ENCODE assay signal across 18 cellular contexts in genomic region chr6:29236634-29237033, GRCh38.
DNase-seq lines count a peak whose midpoint lies in the region; ATAC-seq, FAIRE-seq and TF ChIP-seq lines count a peak whose summit lies in the region.
"Had no signal": no experiment of that assay in that cellular context is flagged by ENCODE, and none has a peak within 500 bp of the region (broad histone marks: within the 10 kb centered on the region; RNA-seq: fewer than 3 reads in every experiment).

No MANE protein-coding gene starts in this region.

- intact Hi-C loops in IMR-90 (cut with micrococcal nuclease): no loop called here
- intact Hi-C loops in K562 (cut with micrococcal nuclease): no loop called here

- H4K5ac ChIP-seq in IMR-90 (ENCODE audit: low read depth, low read length): no peak overlapping the region

- in situ Hi-C loops in IMR-90 (cut with MboI; ENCODE audit: low sequenced_read_pairs) (no loop called here), K562 (cut with MboI) (no loop called here), HAP-1 (cut with MboI; ENCODE audit: low sequenced_read_pairs) (loop anchor here (25.0 kb wide), 1 partner anchor 399 kb away; no protein-coding TSS in a partner anchor)

- no peaks in the 10 kb centered on the region for H3K79me1 ChIP-seq in IMR-90 (ENCODE audit: low read depth in 1 of 2, low read length in 2 of 2)

- FAIRE-seq in A549 (lab: Jason Lieb, UNC) (no peak), K562 (lab: Jason Lieb, UNC) (no peak)
- FAIRE-seq: GM12891, GM18507 had no signal

- CTCF ChIA-PET in A549 (lab: Yijun Ruan, JAX) (interaction anchor here (1.4 kb wide), 1 partner anchor 353 kb away, joined by 3 read pairs; no protein-coding TSS in a partner anchor), IMR-90 (lab: Yijun Ruan, JAX) (no interaction called here), K562 (lab: Yijun Ruan, JAX; ENCODE audit: low intra/inter-chr PET ratio) (no interaction called here)

- no peak overlapping the region for H3K18ac ChIP-seq in IMR-90 (ENCODE audit: low read depth, low read length)

- no peak overlapping the region for H2BK5ac ChIP-seq in IMR-90 (ENCODE audit: low read depth, low read length, poor library complexity, severe bottlenecking)

- H3K56ac ChIP-seq in IMR-90 (ENCODE audit: extremely low read depth, insufficient read depth, low read length): no peak overlapping the region

- H2BK20ac ChIP-seq in IMR-90 (ENCODE audit: low read depth, low read length): no peak overlapping the region

- dilution Hi-C loops in IMR-90 (cut with HindIII; ENCODE audit: low sequenced_read_pairs, unreplicated experiment): no loop called here

- H3K9ac ChIP-seq in IMR-90 (ENCODE audit: low read depth, low read length) (no peak overlapping the region), K562 (ENCODE audit: insufficient read depth in 1 of 2, low read depth in 2 of 2, low read length in 2 of 2) (no peak overlapping the region), iPS-20b (ENCODE audit: low read depth, low read length) (no peak overlapping the region; the same call in 1 of the 2 replicates)

- DNase-seq in A549 (ENCODE audit: low read depth in 1 of 2, low spot score in 1 of 2) (no peak), IMR-90 (no peak), K562 (ENCODE audit: extremely low read depth in 1 of 4, low spot score in 3 of 4) (no peak), HAP-1 (ENCODE audit: low spot score in 2 of 2) (no peak)
- DNase-seq in activated naive CD4-positive, alpha-beta T cell treated with anti-CD3 and anti-CD28 coated beads, Interleukin-2, amount 50 U/mL, for 16 hours: no peak
- DNase-seq: 8988T; C1 segment of cervical spinal cord; Calu3; CD4-positive, alpha-beta memory T cell; COR-L47; DMS53; DMS79 treated with DMSO at 0.1 percent for 48 hours; GF-D8; HFFc6 had no signal

- POLR2A ChIA-PET in A549 (lab: Yijun Ruan, JAX) (no interaction called here), IMR-90 (lab: Charles Lee; ENCODE audit: unreplicated experiment) (no interaction called here), K562 (lab: Yijun Ruan, JAX) (interaction anchor here (0.6 to 1.2 kb wide), 2 partner anchors 15 to 17 kb away, joined by 3 read pairs; no protein-coding TSS in a partner anchor)

- H3K9me3 ChIP-seq in A549: no peaks in the 10 kb centered on the region
- H3K9me3 ChIP-seq in IMR-90 (ENCODE audit: control insufficient read depth, insufficient read depth, low read length): peaks cover 3% of the 10 kb centered on the region; the same call in 1 of the 2 replicates
- H3K9me3 ChIP-seq in K562 (replicated peaks; ENCODE audit: control insufficient read depth, insufficient read depth, low read depth, low read length): no peaks in the 10 kb centered on the region
- no peaks in the 10 kb centered on the region for H3K9me3 ChIP-seq in iPS-20b (ENCODE audit: insufficient read depth, low read depth, low read length)
- no peaks in the 10 kb centered on the region for H3K9me3 ChIP-seq in HAP-1

- no peak overlapping the region for H4K8ac ChIP-seq in IMR-90 (ENCODE audit: low read depth in 2 of 2, low read length in 2 of 2)

- H3K27ac ChIP-seq in A549: no peak overlapping the region
- no peak overlapping the region for H3K27ac ChIP-seq in IMR-90 (ENCODE audit: insufficient read depth, low read length)
- no peak overlapping the region for H3K27ac ChIP-seq in K562 (ENCODE audit: extremely low read depth, low read depth, low read length)
- no peak overlapping the region for H3K27ac ChIP-seq in iPS-20b (ENCODE audit: low read length)

- TF ChIP-seq RAD21 in A549 (conservative IDR thresholded peaks at IDR 0.05 in 1 of 2, IDR thresholded peaks at IDR 0.05 in 1 of 2) (no peak), IMR-90 (IDR thresholded peaks at IDR 0.05; ENCODE audit: low read length) (no peak), K562 (CRISPR knock-in tag; conservative IDR thresholded peaks at IDR 0.05 in 1 of 2, IDR thresholded peaks at IDR 0.05 in 1 of 2) (no peak)

- no peak overlapping the region for H2AK5ac ChIP-seq in IMR-90 (ENCODE audit: low read depth, low read length)

- H3K79me2 ChIP-seq in K562 (ENCODE audit: control insufficient read depth, insufficient read depth, low read length): no peaks in the 10 kb centered on the region

- no peak overlapping the region for H3K23ac ChIP-seq in IMR-90 (ENCODE audit: low read depth, low read length)

- H3K4me1 ChIP-seq in A549 (no peaks in the 10 kb centered on the region), IMR-90 (ENCODE audit: control insufficient read depth, insufficient read depth, low read length) (no peaks in the 10 kb centered on the region), K562 (replicated peaks in 1 of 2; ENCODE audit: control insufficient read depth in 2 of 2, insufficient read depth in 2 of 2, low read length in 2 of 2) (no peaks in the 10 kb centered on the region), iPS-20b (ENCODE audit: insufficient read depth, low read length) (peaks cover 8% of the 10 kb centered on the region), HAP-1 (no peaks in the 10 kb centered on the region)

- H2BK120ac ChIP-seq in IMR-90 (ENCODE audit: low read depth, low read length): no peak overlapping the region

- no peaks in the 10 kb centered on the region for H3K36me3 ChIP-seq in IMR-90 (ENCODE audit: control insufficient read depth, insufficient read depth, low read length)
- no peaks in the 10 kb centered on the region for H3K36me3 ChIP-seq in K562 (ENCODE audit: control insufficient read depth, insufficient read depth, low read length)
- no peaks in the 10 kb centered on the region for H3K36me3 ChIP-seq in iPS-20b (ENCODE audit: insufficient read depth, low read depth, low read length)
- no peaks in the 10 kb centered on the region for H3K36me3 ChIP-seq in HAP-1 (replicated peaks)

- TF ChIP-seq POLR2A in A549 (IDR thresholded peaks at IDR 0.05; ENCODE audit: low read length): no peak
- TF ChIP-seq POLR2A in IMR-90 (IDR thresholded peaks at IDR 0.05; ENCODE audit: low read depth, low read length): no peak
- TF ChIP-seq POLR2A in K562 (conservative IDR thresholded peaks at IDR 0.05): no peak

- WGBS in A549 (ENCODE audit: missing lambda C conversion rate): 2% methylated on average over 3 of the region's 3 CpGs
- WGBS in IMR-90 (ENCODE audit: extremely low coverage in 2 of 2, insufficient read length in 1 of 2), 2 experiments: no CpG with 5 or more reads among the region's 3 CpGs
- WGBS in K562 (ENCODE audit: insufficient coverage, low coverage, missing lambda C conversion rate): 0% methylated on average over 3 of the region's 3 CpGs

- H2AFZ ChIP-seq in IMR-90 (replicated peaks; ENCODE audit: low read length, poor library complexity) (no peak overlapping the region), K562 (ENCODE audit: low read depth, low read length) (no peak overlapping the region)

- H3K4me2 ChIP-seq in A549: no peak overlapping the region
- no peak overlapping the region for H3K4me2 ChIP-seq in IMR-90 (ENCODE audit: low read depth, low read length)
- H3K4me2 ChIP-seq in K562 (ENCODE audit: insufficient read depth, low read length): no peak overlapping the region

- H3K9me1 ChIP-seq in IMR-90 (ENCODE audit: insufficient read depth, low read length) (no peaks in the 10 kb centered on the region), K562 (ENCODE audit: control insufficient read depth, insufficient read depth, low read length) (no peaks in the 10 kb centered on the region)

- no peak overlapping the region for H2BK15ac ChIP-seq in IMR-90 (ENCODE audit: low read depth, low read length)

- no peak for TF ChIP-seq EP300 in A549 (IDR thresholded peaks at IDR 0.05)
- no peak for TF ChIP-seq EP300 in K562 (IDR thresholded peaks at IDR 0.05; ENCODE audit: low read length)

- H3K4ac ChIP-seq in IMR-90 (ENCODE audit: low read depth, low read length): no peak overlapping the region

- no peak for TF ChIP-seq CTCF in A549 (IDR thresholded peaks at IDR 0.05)
- no peak for TF ChIP-seq CTCF in IMR-90 (conservative IDR thresholded peaks at IDR 0.05; ENCODE audit: low read depth, low read length)
- TF ChIP-seq CTCF in K562 (IDR thresholded peaks at IDR 0.05 in 2 of 3, conservative IDR thresholded peaks at IDR 0.05 in 1 of 3; ENCODE audit: insufficient read depth in 2 of 3, low read depth in 1 of 3, low read length in 3 of 3): no peak

- BruUV-seq in IMR-90 (replicated peaks; lab: Mats Ljungman, UMichigan) (no TSS peak), K562 (replicated peaks; lab: Mats Ljungman, UMichigan) (no TSS peak)

- H3K27me3 ChIP-seq in IMR-90 (ENCODE audit: control insufficient read depth, insufficient read depth, low read length) (no peaks in the 10 kb centered on the region), K562 (ENCODE audit: control insufficient read depth in 2 of 2, insufficient read depth in 2 of 2, low read length in 2 of 2) (no peaks in the 10 kb centered on the region), iPS-20b (ENCODE audit: insufficient read depth, low read length) (no peaks in the 10 kb centered on the region), HAP-1 (ENCODE audit: low read depth) (no peaks in the 10 kb centered on the region)

- no peak overlapping the region for H3K4me3 ChIP-seq in A549
- no peak overlapping the region for H3K4me3 ChIP-seq in IMR-90 (ENCODE audit: insufficient read depth, low read depth, low read length)
- H3K4me3 ChIP-seq in K562: no peak overlapping the region
- peak overlapping the region; percentile 20; the same call in 1 of the 2 replicates for H3K4me3 ChIP-seq in iPS-20b (ENCODE audit: low read length)
- no peak overlapping the region for H3K4me3 ChIP-seq in HAP-1

- no peaks in the 10 kb centered on the region for H4K20me1 ChIP-seq in IMR-90 (ENCODE audit: insufficient read depth, low read length)
- no peaks in the 10 kb centered on the region for H4K20me1 ChIP-seq in K562 (replicated peaks; ENCODE audit: control insufficient read depth, insufficient read depth, low read length)

- no peak overlapping the region for H3K14ac ChIP-seq in IMR-90 (replicated peaks; ENCODE audit: low read depth, low read length)

- no peak overlapping the region for H4K91ac ChIP-seq in IMR-90 (ENCODE audit: insufficient read depth, low read depth, low read length)

- no peak overlapping the region for H2AK9ac ChIP-seq in IMR-90 (replicated peaks; ENCODE audit: low read depth, low read length, poor library complexity)

- no peak for ATAC-seq in A549
- ATAC-seq in IMR-90 (ENCODE audit: low read depth): no peak
- no peak for ATAC-seq in K562
- ATAC-seq in GM19467 (IDR thresholded peaks at IDR 0.05; ENCODE audit: unreplicated experiment): no peak

TF ChIP-seq in A549, 52 proteins besides CTCF, POLR2A, EP300 and RAD21:
- TF ChIP-seq MAFK (IDR thresholded peaks at IDR 0.05; ENCODE audit: partially characterized antibody): peak; percentile 47
- no peak for TF ChIP-seq RNF2 (IDR thresholded peaks at IDR 0.05; ENCODE audit: borderline replicate concordance, low read depth)

TF ChIP-seq in IMR-90, 13 proteins besides CTCF, POLR2A, EP300 and RAD21 (continues in another document):
- TF ChIP-seq MAFK (IDR thresholded peaks at IDR 0.05; ENCODE audit: low read depth, low read length): peak; percentile 51

TF ChIP-seq in K562, 482 proteins besides CTCF, POLR2A, EP300 and RAD21 (continues in another document):
- TF ChIP-seq MAFK (IDR thresholded peaks at IDR 0.05; ENCODE audit: low read length) (peak; percentile 57), MAFF (IDR thresholded peaks at IDR 0.05; ENCODE audit: low read length) (peak; percentile 76)

Comparison
In these comparisons a context has a peak if more than half of its experiments do, and no peak if none do; other contexts are left out.
1. Of the 35 proteins assayed by ChIP-seq in both K562 and A549: peak only in K562: none; only in A549: none; in both: MAFK; in neither: 34.